Comparison of ENCODE assay signal across 12 cellular contexts in the genomic region with DNA sequence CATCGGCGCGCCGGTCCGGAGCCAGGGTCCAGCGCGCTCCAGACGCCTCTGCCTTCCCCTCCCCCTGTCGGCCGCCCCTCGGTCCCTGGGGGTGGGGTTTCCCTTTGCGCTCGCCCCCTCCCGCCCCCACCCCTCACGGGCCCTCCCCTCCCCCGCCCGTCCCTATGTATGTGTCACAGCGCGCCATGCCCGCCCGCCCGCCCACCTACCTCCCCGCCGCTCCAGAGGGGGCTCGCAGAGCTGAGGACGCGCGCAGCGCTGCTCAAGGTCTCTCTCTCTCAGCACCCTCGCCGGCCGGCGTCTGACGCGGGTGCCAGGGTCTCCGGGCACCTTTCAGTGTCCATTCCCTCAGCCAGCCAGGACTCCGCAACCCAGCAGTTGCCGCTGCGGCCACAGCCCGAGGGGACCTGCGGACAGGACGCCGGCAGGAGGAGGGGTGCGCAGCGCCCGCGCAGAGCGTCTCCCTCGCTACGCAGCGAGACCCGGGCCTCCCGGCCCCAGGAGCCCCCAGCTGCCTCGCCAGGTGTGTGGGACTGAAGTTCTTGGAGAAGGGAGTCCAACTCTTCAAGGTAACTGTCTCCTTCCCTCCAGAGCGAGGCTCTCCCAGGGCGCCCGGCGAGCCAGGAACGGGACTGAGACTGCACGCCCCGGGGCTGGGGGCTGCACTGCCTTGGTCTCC. TPM values are rescaled to one million over a fixed set of nuclear protein-coding genes. Genes with fewer than 3 reads are reported as not detected.
DNase-seq lines count a peak whose midpoint lies in the region; ATAC-seq, FAIRE-seq and TF ChIP-seq lines count a peak whose summit lies in the region.
"Had no signal": no experiment of that assay in that cellular context is flagged by ENCODE, and none has a peak within 500 bp of the region (broad histone marks: within the 10 kb centered on the region; RNA-seq: fewer than 3 reads in every experiment).

Gene ACAN (plus strand): TSS at position 196 of the 679 bp plus-strand sequence. CDS start 32,771 bp downstream, outside the sequence.

- H3K27me3 ChIP-seq in H1 (replicated peaks in 1 of 4; ENCODE audit: control insufficient read depth in 3 of 4, extremely low read depth in 1 of 4, insufficient read depth in 3 of 4, low read length in 3 of 4) (peaks cover 20 to 59% (median 46%) of the 10 kb centered on the region in 4 experiments), neuronal stem cell (ENCODE audit: control insufficient read depth in 3 of 3, insufficient read depth in 3 of 3, low read depth in 1 of 3, low read length in 3 of 3) (peaks cover 0 to 89% (median 30%) of the 10 kb centered on the region in 3 experiments)

- no peak for TF ChIP-seq POLR2A in H1 (IDR thresholded peaks at IDR 0.05; ENCODE audit: control extremely low read depth in 1 of 2, low read depth in 2 of 2, low read length in 2 of 2)

- no peak within 1 kb of the TSS for H4K5ac ChIP-seq in H1 (ENCODE audit: insufficient read length, low read depth, low read length)

- H3K4me2 ChIP-seq in H1 (ENCODE audit: insufficient read depth in 1 of 2, low read depth in 2 of 2, low read length in 2 of 2) (peak within 1 kb of the TSS; percentile 80 to 92), neuronal stem cell (ENCODE audit: insufficient read depth, low read length, poor library complexity, severe bottlenecking) (peak within 1 kb of the TSS; percentile 95)

- H3K4ac ChIP-seq in H1 (replicated peaks; ENCODE audit: insufficient read length, low read depth, low read length) (no peak within 1 kb of the TSS), neuronal stem cell (ENCODE audit: low read length) (no peak within 1 kb of the TSS)

- CTCF ChIA-PET in HEK293 (lab: Yijun Ruan, JAX): interaction anchor here (0.5 to 1.6 kb wide), 5 partner anchors 31 to 353 kb away, joined by 3 to 5 read pairs (median 3); no protein-coding TSS in a partner anchor
- CTCF ChIA-PET in H1 (lab: Charles Lee; ENCODE audit: partially characterized antibody): interaction anchor here (0.9 to 3.0 kb wide), 13 partner anchors 10 to 362 kb away, joined by 3 to 18 read pairs (median 4); no protein-coding TSS in a partner anchor

- peaks cover 9% of the 10 kb centered on the region; the same call in 1 of the 2 replicates for H3K23me2 ChIP-seq in H1 (ENCODE audit: low read depth, low read length)

- peak within 1 kb of the TSS; percentile 9; the same call in 1 of the 2 replicates for H3K27ac ChIP-seq in HEK293 (ENCODE audit: extremely low read depth, low read depth, low read length)
- no peak within 1 kb of the TSS for H3K27ac ChIP-seq in H1 (ENCODE audit: low read depth, low read length)
- H3K27ac ChIP-seq in neuronal stem cell (replicated peaks; ENCODE audit: low read length): no peak within 1 kb of the TSS
- H3K27ac ChIP-seq: upper lobe of right lung had no signal

- peak within 1 kb of the TSS; percentile 94; the same call in 1 of the 2 replicates for H2AFZ ChIP-seq in H1 (ENCODE audit: low read length)
- H2AFZ ChIP-seq in neuronal stem cell (ENCODE audit: low read length): peak within 1 kb of the TSS; percentile 87

- 4% methylated on average over 24 of the region's 61 CpGs; no CpG with 5 or more reads in 1 of the 2 experiments for WGBS in H1 (ENCODE audit: extremely low coverage in 1 of 2, insufficient coverage in 1 of 2, insufficient read length in 1 of 2, insufficient replicate concordance in 2 of 2, low coverage in 1 of 2, low lambda C conversion rate in 2 of 2, missing lambda C conversion rate in 1 of 2), 2 experiments
- no CpG with 5 or more reads among the region's 61 CpGs for WGBS in neuronal stem cell (ENCODE audit: extremely low coverage in 2 of 2, insufficient read length in 2 of 2, insufficient replicate concordance in 1 of 2), 2 donors

- H3K56ac ChIP-seq in H1 (replicated peaks; ENCODE audit: insufficient read length, low read depth, low read length): no peak within 1 kb of the TSS

- POLR2A ChIA-PET in HEK293 (lab: Yijun Ruan, JAX): interaction anchor here (0.5 kb wide), 1 partner anchor 118 kb away, joined by 3 read pairs; no protein-coding TSS in a partner anchor
- POLR2A ChIA-PET in H1 (lab: Charles Lee; ENCODE audit: partially characterized antibody): interaction anchor here (1.2 to 1.9 kb wide), 4 partner anchors 14 to 31 kb away, joined by 3 to 7 read pairs (median 4); no protein-coding TSS in a partner anchor

- no peaks in the 10 kb centered on the region for H3K79me1 ChIP-seq in H1 (ENCODE audit: low read depth, low read length)
- no peaks in the 10 kb centered on the region for H3K79me1 ChIP-seq in neuronal stem cell (ENCODE audit: low read depth, low read length)

- FAIRE-seq in H1 (lab: Jason Lieb, UNC): no peak

- H2BK120ac ChIP-seq in H1 (replicated peaks; ENCODE audit: low read depth, low read length) (no peak within 1 kb of the TSS), neuronal stem cell (ENCODE audit: low read depth, low read length) (peak within 1 kb of the TSS; percentile 6)

- H3K9me3 ChIP-seq in HEK293 (ENCODE audit: control insufficient read depth, insufficient read depth, low read depth, low read length) (no peaks in the 10 kb centered on the region), H1 (ENCODE audit: insufficient read depth in 2 of 2, low read depth in 1 of 2, low read length in 1 of 2) (no peaks in the 10 kb centered on the region), neuronal stem cell (replicated peaks in 1 of 2; ENCODE audit: control insufficient read depth in 2 of 2, insufficient read depth in 1 of 2, low read depth in 1 of 2, low read length in 2 of 2) (no peaks in the 10 kb centered on the region)
- H3K9me3 ChIP-seq: upper lobe of right lung had no signal

- H4K8ac ChIP-seq in H1 (ENCODE audit: extremely low read depth, insufficient read depth, low read length) (peak within 1 kb of the TSS; percentile 29; the same call in 1 of the 2 replicates), neuronal stem cell (ENCODE audit: low read depth, low read length) (no peak within 1 kb of the TSS)

- peaks cover 0 to 2% of the 10 kb centered on the region in 2 experiments for H4K20me1 ChIP-seq in H1 (replicated peaks in 1 of 2; ENCODE audit: control insufficient read depth in 1 of 2, insufficient read depth in 2 of 2, low read length in 2 of 2)

- H2BK5ac ChIP-seq in H1 (ENCODE audit: low read depth, low read length): no peak within 1 kb of the TSS
- H2BK5ac ChIP-seq in neuronal stem cell (ENCODE audit: low read length): no peak within 1 kb of the TSS

- DNase-seq in AG09309 (ENCODE audit: low read depth) (no peak), H1 (ENCODE audit: low read depth in 1 of 2, low spot score in 2 of 2) (peak in 1 of 2 experiments; percentile 80), neuronal stem cell (ENCODE audit: low spot score) (peak; percentile 57), glomerular visceral epithelial cell (ENCODE audit: extremely low spot score) (no peak), COLO829 (ENCODE audit: low spot score) (no peak)
- DNase-seq: DMS53; NCI-H1048; stimulated activated CD4-positive, alpha-beta T cell treated with anti-CD3 and anti-CD28 coated beads, Interleukin-4, amount 100 ng/mL, for 24 hours; upper lobe of right lung had no signal

- H2AK5ac ChIP-seq in H1 (ENCODE audit: low read depth, low read length) (no peak within 1 kb of the TSS), neuronal stem cell (ENCODE audit: low read depth, low read length) (no peak within 1 kb of the TSS)

- H3K14ac ChIP-seq in H1 (ENCODE audit: insufficient read length) (no peak within 1 kb of the TSS), neuronal stem cell (ENCODE audit: low read length) (peak within 1 kb of the TSS; percentile 61)

- H2BK12ac ChIP-seq in H1 (ENCODE audit: low read depth, low read length) (no peak within 1 kb of the TSS), neuronal stem cell (ENCODE audit: low read length) (peak within 1 kb of the TSS; percentile 65)

- H2BK20ac ChIP-seq in H1 (ENCODE audit: low read length): no peak within 1 kb of the TSS

- TF ChIP-seq EP300 in H1 (IDR thresholded peaks at IDR 0.05; ENCODE audit: borderline replicate concordance in 1 of 2, low read depth in 2 of 2, low read length in 2 of 2): no peak

- no peaks in the 10 kb centered on the region for H3K36me3 ChIP-seq in HEK293 (ENCODE audit: control insufficient read depth in 2 of 2, insufficient read depth in 1 of 2, low read length in 2 of 2)
- H3K36me3 ChIP-seq in H1 (ENCODE audit: control insufficient read depth in 2 of 4, insufficient read depth in 4 of 4, low read length in 3 of 4): no peaks in the 10 kb centered on the region
- no peaks in the 10 kb centered on the region for H3K36me3 ChIP-seq in neuronal stem cell (replicated peaks in 1 of 2; ENCODE audit: control insufficient read depth in 2 of 2, insufficient read depth in 2 of 2, low read length in 2 of 2)
- H3K36me3 ChIP-seq: upper lobe of right lung had no signal

- TF ChIP-seq CTCF in AG09309 (IDR thresholded peaks at IDR 0.05; ENCODE audit: control insufficient read depth, insufficient read depth, low read depth, low read length, missing control alignments) (no peak), HEK293 (tag by site-specific recombination; IDR thresholded peaks at IDR 0.05) (no peak), H1 (IDR thresholded peaks at IDR 0.05; ENCODE audit: control extremely low read depth in 1 of 3, insufficient read depth in 1 of 3, low read depth in 1 of 3, low read length in 3 of 3) (no peak)

- H3K4me1 ChIP-seq in HEK293 (ENCODE audit: control insufficient read depth, insufficient read depth, low read length): peaks cover 3% of the 10 kb centered on the region; the same call in 1 of the 2 replicates
- H3K4me1 ChIP-seq in H1 (replicated peaks in 1 of 4; ENCODE audit: control insufficient read depth in 3 of 4, insufficient read depth in 4 of 4, low read length in 3 of 4): no peaks in the 10 kb centered on the region; a peak in 4 of 7 replicates
- peaks cover 0 to 7% of the 10 kb centered on the region in 2 donors for H3K4me1 ChIP-seq in neuronal stem cell (ENCODE audit: control insufficient read depth in 2 of 2, insufficient read depth in 1 of 2, low read depth in 1 of 2, low read length in 2 of 2)
- H3K4me1 ChIP-seq: upper lobe of right lung had no signal

- H3K4me3 ChIP-seq in AG09309 (ENCODE audit: control insufficient read depth, low read depth, low read length) (peak within 1 kb of the TSS; percentile 23), HEK293 (ENCODE audit: low read depth, low read length) (peak within 1 kb of the TSS; percentile 40), H1 (ENCODE audit: extremely low read depth in 1 of 4, insufficient read depth in 2 of 4, low read depth in 3 of 4, low read length in 4 of 4) (peak within 1 kb of the TSS; percentile 30 to 74 (median 73)), neuronal stem cell (ENCODE audit: low read length in 2 of 2) (peak within 1 kb of the TSS; percentile 20 to 87)
- H3K4me3 ChIP-seq: upper lobe of right lung had no signal

- H3K23ac ChIP-seq in H1 (ENCODE audit: insufficient read length) (no peak within 1 kb of the TSS), neuronal stem cell (ENCODE audit: low read depth, low read length, poor library complexity) (no peak within 1 kb of the TSS)

- peak within 1 kb of the TSS in 1 of 4 experiments; percentile 72; a peak in 2 of 7 replicates for H3K9ac ChIP-seq in H1 (replicated peaks in 1 of 4; ENCODE audit: extremely low read depth in 1 of 4, low read depth in 3 of 4, low read length in 3 of 4)
- H3K9ac ChIP-seq in neuronal stem cell (ENCODE audit: low read depth, low read length, poor library complexity): peak within 1 kb of the TSS; percentile 75

- H3K18ac ChIP-seq in H1 (ENCODE audit: extremely low read depth, low read length) (peak within 1 kb of the TSS; percentile 71), neuronal stem cell (ENCODE audit: low read length) (peak within 1 kb of the TSS; percentile 92)

- ATAC-seq in GM19463 (IDR thresholded peaks at IDR 0.05; ENCODE audit: unreplicated experiment) (no peak), HG03039 (IDR thresholded peaks at IDR 0.05; ENCODE audit: unreplicated experiment) (no peak)
- ATAC-seq: upper lobe of right lung had no signal

- H4K91ac ChIP-seq in H1 (replicated peaks; ENCODE audit: insufficient read length, low read length) (no peak within 1 kb of the TSS), neuronal stem cell (ENCODE audit: low read depth, low read length, poor library complexity) (no peak within 1 kb of the TSS)

- H2BK15ac ChIP-seq in H1 (ENCODE audit: low read length) (peak within 1 kb of the TSS; percentile 61; the same call in 1 of the 2 replicates), neuronal stem cell (ENCODE audit: low read length) (peak within 1 kb of the TSS; percentile 54)

- TF ChIP-seq RAD21 in H1 (IDR thresholded peaks at IDR 0.05 in 1 of 2, conservative IDR thresholded peaks at IDR 0.05 in 1 of 2; ENCODE audit: low read depth in 2 of 2, low read length in 2 of 2): no peak

- no peaks in the 10 kb centered on the region for H3K79me2 ChIP-seq in H1 (ENCODE audit: control insufficient read depth in 1 of 2, insufficient read depth in 2 of 2, low read length in 2 of 2)

RNA-seq across cellular contexts. Expression of gene ACAN, which starts in this region (rescaled TPM):
- 0.67 and 0.71 TPM in 2 replicates for total RNA-seq in H1 (2021; fragmentation: NEBNext Ultra II Directional; extraction: Animal tissue kit (Norgen Biotek cat#: 25700))
- polyA plus RNA-seq in H1 (2011; rRNA removed): 0.73 and 1.2 TPM in 2 replicates
- polyA plus RNA-seq in H1 (2011; cell fraction: cytosol; rRNA removed): 0.26 TPM
- 1.0 TPM for polyA plus RNA-seq in H1 (2011; cell fraction: nucleus; rRNA removed)
- polyA plus RNA-seq in H1 (2012, experiment 1 of 2): 0.59 to 1.4 TPM (median 1.2 TPM) in 4 replicates
- 0.49 TPM for polyA plus RNA-seq in H1 (2012, experiment 2 of 2)
- 1.6 TPM for polyA plus RNA-seq in H1 (2013, experiment 1 of 2)
- 1.3 TPM for polyA plus RNA-seq in H1 (2013, experiment 2 of 2)
- 0.85 and 1.00 TPM in 2 replicates for polyA minus RNA-seq in H1 (2011; rRNA and poly(A)+ RNA removed)
- 1.5 TPM for polyA minus RNA-seq in H1 (2011; cell fraction: cytosol; rRNA and poly(A)+ RNA removed)
- polyA minus RNA-seq in H1 (2011; cell fraction: nucleus; rRNA and poly(A)+ RNA removed): 0.80 TPM
- polyA plus RNA-seq in neuronal stem cell (2013, experiment 1 of 2): 1.7 TPM
- polyA plus RNA-seq in neuronal stem cell (2013, experiment 2 of 2): 1.7 TPM

Comparison
In these comparisons a context has a peak if more than half of its experiments do, and no peak if none do; other contexts are left out.
1. H3K4me3 ChIP-seq: peak in every context shown above with its lines; median percentile 73 in H1; 54 in neuronal stem cell; 40 in HEK293; 23 in AG09309.